In the genomic region with DNA sequence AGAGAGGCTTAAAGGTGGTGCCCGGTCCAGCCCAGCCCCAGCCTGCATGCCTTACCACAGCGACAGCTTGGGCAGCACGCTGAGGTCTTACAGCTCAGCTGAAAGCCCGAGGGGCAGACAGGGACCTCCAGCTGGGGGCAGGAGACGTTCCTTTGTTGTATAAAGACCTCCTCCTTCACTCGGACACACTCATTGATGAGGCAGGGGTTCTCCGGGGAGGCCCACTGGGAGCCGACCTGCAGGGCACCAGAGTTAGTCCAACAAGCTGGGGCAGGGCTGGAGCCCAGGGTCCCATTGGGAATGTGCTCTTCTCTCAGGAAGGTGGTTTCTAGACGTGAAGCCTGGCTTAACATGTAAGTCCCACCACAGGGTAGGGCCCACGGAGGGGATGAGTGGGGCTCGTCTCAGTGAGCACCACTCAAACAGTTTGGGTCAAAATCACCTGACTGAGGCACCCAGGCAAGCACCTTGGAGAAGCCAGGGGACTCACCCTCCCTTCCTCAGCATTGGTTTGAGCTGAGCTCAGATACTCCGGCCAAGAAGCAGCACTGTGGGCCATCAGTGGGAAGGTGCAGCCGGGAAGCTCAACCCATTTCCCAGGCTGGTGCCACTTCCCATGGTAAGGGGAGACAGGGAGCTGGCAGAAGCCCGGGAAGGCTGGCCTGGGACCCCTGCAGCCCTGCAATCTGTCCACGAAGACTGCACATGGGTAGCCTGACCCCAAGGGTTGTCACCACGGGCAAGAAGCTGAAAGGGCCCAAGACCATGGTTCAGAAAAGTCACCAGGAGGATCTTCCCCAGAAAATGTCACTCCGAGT, we compare ENCODE assay signal across 23 cellular contexts. TPM values are rescaled to one million over a fixed set of nuclear protein-coding genes. Genes with fewer than 3 reads are reported as not detected.
"Had no signal": no experiment of that assay in that cellular context is flagged by ENCODE, and none has a peak within 500 bp of the region (broad histone marks: within the 10 kb centered on the region; RNA-seq: fewer than 3 reads in every experiment).

No MANE protein-coding gene starts in this region.

- H3K4me3 Mint-ChIP-seq: immature natural killer cell; memory B cell; nephron progenitor cell; stimulated activated memory B cell treated with anti-CD40 and anti-IgM and Interleukin-4, amounts not matched to agents 10 μg/mL and 1 μg/mL and 100 μg/mL, for 72 hours; stimulated activated naive CD8-positive, alpha-beta T cell treated with anti-CD3 and anti-CD28 coated beads, Interleukin-15, Interleukin-2, amounts not matched to agents 100 ng/mL and 50 ng/mL, for 24 hours had no signal

- H3K9me3 Mint-ChIP-seq: immature natural killer cell; memory B cell; nephron progenitor cell; stimulated activated memory B cell treated with anti-CD40 and anti-IgM and Interleukin-4, amounts not matched to agents 10 μg/mL and 1 μg/mL and 100 μg/mL, for 72 hours; stimulated activated naive CD8-positive, alpha-beta T cell treated with anti-CD3 and anti-CD28 coated beads, Interleukin-15, Interleukin-2, amounts not matched to agents 100 ng/mL and 50 ng/mL, for 24 hours had no signal

- DNase-seq: cortex of kidney; dorsolateral prefrontal cortex; effector memory CD4-positive, alpha-beta T cell; esophagus squamous epithelium; foreskin fibroblast; immature natural killer cell; kidney; left cardiac atrium; left ventricle myocardium inferior; lower lobe of right lung; midbrain; nephron progenitor cell; spleen; stimulated activated CD4-positive, alpha-beta T cell treated with anti-CD3 and anti-CD28 coated beads, Interleukin-15, amount 100 ng/mL, for 24 hours; stimulated activated CD4-positive, alpha-beta T cell treated with anti-CD3 and anti-CD28 coated beads, Interleukin-1b, Interleukin-23, amount 100 ng/mL, for 48 hours; stimulated activated CD4-positive, alpha-beta T cell treated with anti-CD3 and anti-CD28 coated beads, Interleukin-4, amount 100 ng/mL, for 24 hours had no signal

- ATAC-seq: gastroesophageal sphincter; left cardiac atrium; lower lobe of right lung; sciatic nerve; stimulated activated memory B cell treated with anti-CD40 and anti-IgM and Interleukin-4, amounts not matched to agents 10 μg/mL and 1 μg/mL and 100 μg/mL, for 72 hours had no signal

- H3K36me3 ChIP-seq: tibial nerve had no signal

- H3K27me3 ChIP-seq: gastroesophageal sphincter, tibial nerve had no signal

- H3K27ac Mint-ChIP-seq: immature natural killer cell; memory B cell; nephron progenitor cell; stimulated activated memory B cell treated with anti-CD40 and anti-IgM and Interleukin-4, amounts not matched to agents 10 μg/mL and 1 μg/mL and 100 μg/mL, for 72 hours; stimulated activated naive CD8-positive, alpha-beta T cell treated with anti-CD3 and anti-CD28 coated beads, Interleukin-15, Interleukin-2, amounts not matched to agents 100 ng/mL and 50 ng/mL, for 24 hours had no signal

- H3K9me3 ChIP-seq: esophagus squamous epithelium, gastroesophageal sphincter, left ventricle myocardium inferior, lower lobe of right lung, spleen, tibial nerve had no signal

- H3K27ac ChIP-seq: dorsolateral prefrontal cortex, epithelial cell of prostate, esophagus squamous epithelium, gastroesophageal sphincter, left ventricle myocardium inferior, lower lobe of right lung, spleen, tibial nerve had no signal

- H3K36me3 Mint-ChIP-seq: immature natural killer cell; memory B cell; stimulated activated memory B cell treated with anti-CD40 and anti-IgM and Interleukin-4, amounts not matched to agents 10 μg/mL and 1 μg/mL and 100 μg/mL, for 72 hours had no signal

- H3K4me1 ChIP-seq: gastroesophageal sphincter, lower lobe of right lung had no signal

- H3K4me1 Mint-ChIP-seq: immature natural killer cell; memory B cell; stimulated activated memory B cell treated with anti-CD40 and anti-IgM and Interleukin-4, amounts not matched to agents 10 μg/mL and 1 μg/mL and 100 μg/mL, for 72 hours had no signal

- H3K4me3 ChIP-seq: dorsolateral prefrontal cortex, esophagus squamous epithelium, gastroesophageal sphincter, left ventricle myocardium inferior, lower lobe of right lung, spleen, tibial nerve had no signal

RNA-seq across cellular contexts. Expression of gene ANO2, which starts 24.3 kb away (rescaled TPM):
- polyA plus RNA-seq: immature natural killer cell had no signal
